1 cellular context compared by ENCODE assay signal in genomic region chr16:31395647-31396046, GRCh38.
TF ChIP-seq lines count a peak whose summit lies in the region.

No MANE protein-coding gene starts in this region.

TF ChIP-seq in IMR-90, 13 proteins besides CTCF, POLR2A, EP300 and RAD21 (continued from another document):
- TF ChIP-seq ELK1 (IDR thresholded peaks at IDR 0.05; ENCODE audit: borderline replicate concordance, low read depth, low read length) = no peak
- TF ChIP-seq USF2 (IDR thresholded peaks at IDR 0.05; ENCODE audit: low read depth, low read length) = no peak
- TF ChIP-seq MAZ (IDR thresholded peaks at IDR 0.05; ENCODE audit: borderline replicate concordance, low read depth, low read length) = no peak
- no peak for TF ChIP-seq MXI1 (IDR thresholded peaks at IDR 0.05; ENCODE audit: borderline replicate concordance, low read depth, low read length)
